ENCODE assay signal across 8 cellular contexts in genomic region chr10:110496553-110497437, GRCh38. TPM values are rescaled to one million over a fixed set of nuclear protein-coding genes. Genes with fewer than 3 reads are reported as not detected.
DNase-seq lines count a peak whose midpoint lies in the region; ATAC-seq lines count a peak whose summit lies in the region.

No MANE protein-coding gene starts in this region.

- peaks cover 26% of the 10 kb centered on the region for H3K4me1 ChIP-seq in iPS-15b (ENCODE audit: control insufficient read depth, insufficient read depth, low read length)

- no peaks in the 10 kb centered on the region for H3K36me3 ChIP-seq in iPS-15b (ENCODE audit: control insufficient read depth, insufficient read depth, low read length)

- H3K4me3 Mint-ChIP-seq in activated CD8-positive, alpha-beta memory T cell treated with anti-CD3 and anti-CD28 coated beads, Interleukin-2, amount 10 ng/mL, durations not matched to agents 7 days and 5 days, result peak overlapping the region; percentile 99
- H3K4me3 Mint-ChIP-seq in activated T-helper 1 cell treated with anti-CD3 and anti-CD28 coated beads, Interleukin-12 subunit alpha, Interleukin-12 subunit beta, Interleukin-2, Interleukin-4 antibody, amounts not matched to agents 30 ng/mL and 10 ng/mL and 1 ng/mL, durations not matched to agents 14 hours and 24 hours and 36 hours, result peak overlapping the region; percentile 96
- H3K4me3 Mint-ChIP-seq in stimulated activated memory B cell treated with anti-CD40 and anti-IgM and Interleukin-4, amounts not matched to agents 10 μg/mL and 1 μg/mL and 100 μg/mL, for 72 hours, result peak overlapping the region; percentile 77

- peaks cover 47% of the 10 kb centered on the region for H3K4me1 Mint-ChIP-seq in activated CD8-positive, alpha-beta memory T cell treated with anti-CD3 and anti-CD28 coated beads, Interleukin-2, amount 10 ng/mL, durations not matched to agents 7 days and 5 days
- H3K4me1 Mint-ChIP-seq in activated T-helper 1 cell treated with anti-CD3 and anti-CD28 coated beads, Interleukin-12 subunit alpha, Interleukin-12 subunit beta, Interleukin-2, Interleukin-4 antibody, amounts not matched to agents 30 ng/mL and 10 ng/mL and 1 ng/mL, durations not matched to agents 14 hours and 24 hours and 36 hours (ENCODE audit: low read depth), result peaks cover 57% of the 10 kb centered on the region
- peaks cover 59% of the 10 kb centered on the region for H3K4me1 Mint-ChIP-seq in stimulated activated memory B cell treated with anti-CD40 and anti-IgM and Interleukin-4, amounts not matched to agents 10 μg/mL and 1 μg/mL and 100 μg/mL, for 72 hours

- no peaks in the 10 kb centered on the region for H3K9me3 Mint-ChIP-seq in activated CD8-positive, alpha-beta memory T cell treated with anti-CD3 and anti-CD28 coated beads, Interleukin-2, amount 10 ng/mL, durations not matched to agents 7 days and 5 days (ENCODE audit: low read depth)
- no peaks in the 10 kb centered on the region for H3K9me3 Mint-ChIP-seq in activated T-helper 1 cell treated with anti-CD3 and anti-CD28 coated beads, Interleukin-12 subunit alpha, Interleukin-12 subunit beta, Interleukin-2, Interleukin-4 antibody, amounts not matched to agents 30 ng/mL and 10 ng/mL and 1 ng/mL, durations not matched to agents 14 hours and 24 hours and 36 hours
- no peaks in the 10 kb centered on the region for H3K9me3 Mint-ChIP-seq in stimulated activated memory B cell treated with anti-CD40 and anti-IgM and Interleukin-4, amounts not matched to agents 10 μg/mL and 1 μg/mL and 100 μg/mL, for 72 hours

- H3K27ac Mint-ChIP-seq in activated CD8-positive, alpha-beta memory T cell treated with anti-CD3 and anti-CD28 coated beads, Interleukin-2, amount 10 ng/mL, durations not matched to agents 7 days and 5 days, result peak overlapping the region; percentile 87
- H3K27ac Mint-ChIP-seq in activated T-helper 1 cell treated with anti-CD3 and anti-CD28 coated beads, Interleukin-12 subunit alpha, Interleukin-12 subunit beta, Interleukin-2, Interleukin-4 antibody, amounts not matched to agents 30 ng/mL and 10 ng/mL and 1 ng/mL, durations not matched to agents 14 hours and 24 hours and 36 hours, result peak overlapping the region; percentile 95
- peak overlapping the region; percentile 81 for H3K27ac Mint-ChIP-seq in stimulated activated memory B cell treated with anti-CD40 and anti-IgM and Interleukin-4, amounts not matched to agents 10 μg/mL and 1 μg/mL and 100 μg/mL, for 72 hours

- no peaks in the 10 kb centered on the region for H3K27me3 Mint-ChIP-seq in activated CD8-positive, alpha-beta memory T cell treated with anti-CD3 and anti-CD28 coated beads, Interleukin-2, amount 10 ng/mL, durations not matched to agents 7 days and 5 days
- H3K27me3 Mint-ChIP-seq in activated T-helper 1 cell treated with anti-CD3 and anti-CD28 coated beads, Interleukin-12 subunit alpha, Interleukin-12 subunit beta, Interleukin-2, Interleukin-4 antibody, amounts not matched to agents 30 ng/mL and 10 ng/mL and 1 ng/mL, durations not matched to agents 14 hours and 24 hours and 36 hours (ENCODE audit: insufficient read depth), result no peaks in the 10 kb centered on the region
- H3K27me3 Mint-ChIP-seq in stimulated activated memory B cell treated with anti-CD40 and anti-IgM and Interleukin-4, amounts not matched to agents 10 μg/mL and 1 μg/mL and 100 μg/mL, for 72 hours, result no peaks in the 10 kb centered on the region

- no peak overlapping the region for H3K9ac ChIP-seq in iPS-15b (ENCODE audit: low read depth, low read length)

- intact Hi-C loops in activated T-helper 1 cell treated with anti-CD3 and anti-CD28 coated beads, Interleukin-12 subunit alpha, Interleukin-12 subunit beta, Interleukin-2, Interleukin-4 antibody, amounts not matched to agents 30 ng/mL and 10 ng/mL and 1 ng/mL, durations not matched to agents 14 hours and 24 hours and 36 hours (cut with micrococcal nuclease), result loop anchor here (1.0 to 5.0 kb wide), 15 partner anchors 33 to 1951 kb away; partner anchors contain the start of genes BBIP1, SHOC2, SMC3 and VTI1A

- no peak for DNase-seq in activated CD8-positive, alpha-beta memory T cell treated with anti-CD3 and anti-CD28 coated beads, Interleukin-2, amount 10 ng/mL, durations not matched to agents 7 days and 5 days
- no peak for DNase-seq in activated CD8-positive, alpha-beta memory T cell treated with anti-CD3 and anti-CD28 coated beads, Interleukin-2, amount 50 U/mL, for 48 hours
- DNase-seq in activated T-helper 1 cell treated with anti-CD3 and anti-CD28 coated beads, Interleukin-12 subunit alpha, Interleukin-12 subunit beta, Interleukin-2, Interleukin-4 antibody, amounts not matched to agents 30 ng/mL and 10 ng/mL and 1 ng/mL, durations not matched to agents 14 hours and 24 hours and 36 hours (ENCODE audit: low spot score), result no peak
- DNase-seq in LoVo (ENCODE audit: low spot score), result no peak
- DNase-seq in NCI-H774 (lab: John Stamatoyannopoulos, UW), result no peak

- peaks cover 30% of the 10 kb centered on the region for H3K27me3 ChIP-seq in iPS-15b (ENCODE audit: control insufficient read depth, insufficient read depth, low read length)

- no peaks in the 10 kb centered on the region for H3K9me3 ChIP-seq in iPS-15b (ENCODE audit: control insufficient read depth, insufficient read depth, low read length)

- H3K4me3 ChIP-seq in iPS-15b (ENCODE audit: low read depth, low read length), result peak overlapping the region; percentile 67

- no peak for ATAC-seq in activated CD8-positive, alpha-beta memory T cell treated with anti-CD3 and anti-CD28 coated beads, Interleukin-2, amount 10 ng/mL, durations not matched to agents 7 days and 5 days
- ATAC-seq in stimulated activated memory B cell treated with anti-CD40 and anti-IgM and Interleukin-4, amounts not matched to agents 10 μg/mL and 1 μg/mL and 100 μg/mL, for 72 hours, result no peak
- no peak for ATAC-seq in GM21423 (IDR thresholded peaks at IDR 0.05; ENCODE audit: unreplicated experiment)

- peaks cover 42% of the 10 kb centered on the region for H3K36me3 Mint-ChIP-seq in activated CD8-positive, alpha-beta memory T cell treated with anti-CD3 and anti-CD28 coated beads, Interleukin-2, amount 10 ng/mL, durations not matched to agents 7 days and 5 days
- H3K36me3 Mint-ChIP-seq in activated T-helper 1 cell treated with anti-CD3 and anti-CD28 coated beads, Interleukin-12 subunit alpha, Interleukin-12 subunit beta, Interleukin-2, Interleukin-4 antibody, amounts not matched to agents 30 ng/mL and 10 ng/mL and 1 ng/mL, durations not matched to agents 14 hours and 24 hours and 36 hours (ENCODE audit: low read depth), result peaks cover 53% of the 10 kb centered on the region
- H3K36me3 Mint-ChIP-seq in stimulated activated memory B cell treated with anti-CD40 and anti-IgM and Interleukin-4, amounts not matched to agents 10 μg/mL and 1 μg/mL and 100 μg/mL, for 72 hours, result peaks cover 8% of the 10 kb centered on the region

- CTCF ChIA-PET in activated CD8-positive, alpha-beta memory T cell treated with anti-CD3 and anti-CD28 coated beads, Interleukin-2, amount 10 ng/mL, durations not matched to agents 7 days and 5 days (lab: Charles Lee), result interaction anchor here (0.7 to 3.9 kb wide), 9 partner anchors 12 to 191 kb away, joined by 3 to 37 read pairs (median 4); partner anchors contain the start of gene SMNDC1

RNA-seq across cellular contexts. Expression of gene DUSP5, which starts 0.9 kb away (rescaled TPM):
- total RNA-seq in activated CD8-positive, alpha-beta memory T cell treated with anti-CD3 and anti-CD28 coated beads, Interleukin-2, amount 10 ng/mL, durations not matched to agents 7 days and 5 days, result 100 to 1,000 TPM; 102 to 223 TPM
- 140 and 141 TPM in 2 replicates for total RNA-seq in activated T-helper 1 cell treated with anti-CD3 and anti-CD28 coated beads, Interleukin-12 subunit alpha, Interleukin-12 subunit beta, Interleukin-2, Interleukin-4 antibody, amounts not matched to agents 30 ng/mL and 10 ng/mL and 1 ng/mL, durations not matched to agents 14 hours and 24 hours and 36 hours
